ENCODE assay signal across 14 cellular contexts in genomic region chr6:100620085-100620484, GRCh38.
DNase-seq lines count a peak whose midpoint lies in the region; ATAC-seq and TF ChIP-seq lines count a peak whose summit lies in the region.
"Had no signal": no experiment of that assay in that cellular context is flagged by ENCODE, and none has a peak within 500 bp of the region (broad histone marks: within the 10 kb centered on the region; RNA-seq: fewer than 3 reads in every experiment).

No MANE protein-coding gene starts in this region.

- no peak for TF ChIP-seq CTCF in HFF-Myc (IDR thresholded peaks at IDR 0.05; ENCODE audit: low read depth, low read length, missing control alignments)

- DNase-seq in HFF-Myc (ENCODE audit: extremely low read depth, low read depth) (peak; percentile 26), SJSA1 (ENCODE audit: low read depth in 1 of 2, low spot score in 2 of 2) (peak in 1 of 2 experiments; percentile 12), fibroblast of gingiva (ENCODE audit: low read depth) (peak; percentile 2), stromal cell of bone marrow (ENCODE audit: low read depth) (peak; percentile 7), anterior cingulate cortex (lab: John Stamatoyannopoulos, UW) (no peak), substantia nigra (lab: John Stamatoyannopoulos, UW) (no peak)
- DNase-seq: activated CD8-positive, alpha-beta T cell treated with anti-CD3 and anti-CD28 coated beads for 36 hours; Caco-2; erythroblast; NCI-H510A; small intestine had no signal

- peaks cover 9% of the 10 kb centered on the region; the same call in 1 of the 2 replicates for H3K4me1 ChIP-seq in SJSA1 (replicated peaks)
- H3K4me1 ChIP-seq: Caco-2 had no signal

- H3K27me3 ChIP-seq in SJSA1 (replicated peaks), result no peaks in the 10 kb centered on the region
- H3K27me3 ChIP-seq: neutrophil had no signal

- peaks cover 31% of the 10 kb centered on the region for H3K36me3 ChIP-seq in SJSA1
- H3K36me3 ChIP-seq: neutrophil had no signal

- no peak overlapping the region for H3K4me3 ChIP-seq in HFF-Myc (replicated peaks; ENCODE audit: low read depth, low read length)
- H3K4me3 ChIP-seq in SJSA1, result no peak overlapping the region

- ATAC-seq in GM21825 (IDR thresholded peaks at IDR 0.05; ENCODE audit: unreplicated experiment), result no peak
- ATAC-seq: activated CD8-positive, alpha-beta T cell treated with anti-CD3 and anti-CD28 coated beads for 36 hours had no signal

- H3K9me3 ChIP-seq in SJSA1 (replicated peaks), result no peaks in the 10 kb centered on the region
- H3K9me3 ChIP-seq: Caco-2, neutrophil had no signal

- H3K27ac ChIP-seq in SJSA1, result peak overlapping the region; percentile 19; the same call in 1 of the 2 replicates
- H3K27ac ChIP-seq in substantia nigra (ENCODE audit: low read depth, low read length, poor library complexity, severe bottlenecking), result no peak overlapping the region
- H3K27ac ChIP-seq: neutrophil, RWPE1 had no signal

Comparison
In these comparisons a context has a peak if more than half of its experiments do, and no peak if none do; other contexts are left out.
1. DNase-seq: peak in HFF-Myc (single experiment), fibroblast of gingiva (single experiment) and stromal cell of bone marrow (single experiment); none in anterior cingulate cortex (0 of 58) and substantia nigra (0 of 49).